In genomic region chr12:106301611-106302321, GRCh38 we compare ENCODE assay signal across 8 cellular contexts. TPM values are rescaled to one million over a fixed set of nuclear protein-coding genes. Genes with fewer than 3 reads are reported as not detected.
DNase-seq lines count a peak whose midpoint lies in the region; ATAC-seq and TF ChIP-seq lines count a peak whose summit lies in the region.

No MANE protein-coding gene starts in this region.

- peak overlapping the region; percentile 99 for H3K27ac Mint-ChIP-seq in Calu3 (ENCODE audit: unreplicated experiment)

- no peaks in the 10 kb centered on the region for H3K27me3 Mint-ChIP-seq in Calu3 (ENCODE audit: unreplicated experiment)

- H3K27ac ChIP-seq in HUES64 (ENCODE audit: low read depth, low read length) (peak overlapping the region; percentile 28; the same call in 1 of the 2 replicates), RWPE2 (ENCODE audit: poor library complexity, severe bottlenecking) (peak overlapping the region; percentile 32), ovary (peak overlapping the region; percentile 57 to 89), upper lobe of right lung (peak overlapping the region; percentile 98)

- WGBS in HUES64: 5% methylated on average over 29 of the region's 32 CpGs
- WGBS in ovary, 3 donors: 2 to 3% (median 3%) methylated on average over 22 to 32 of the region's 32 CpGs

- intact Hi-C loops in Calu3 (cut with micrococcal nuclease; ENCODE audit: unreplicated experiment): loop anchor here (5.0 kb wide), 1 partner anchor 74 kb away; no protein-coding TSS in a partner anchor
- intact Hi-C loops in head of caudate nucleus (cut with DNase I): loop anchor here (5.0 kb wide), 1 partner anchor 54 kb away; the partner anchor contains the start of gene CKAP4
- intact Hi-C loops in ovary (cut with DNase I): loop anchor here in 1 of 4 donors (5.0 kb wide), 1 partner anchor 54 kb away; the partner anchor contains the start of gene CKAP4
- intact Hi-C loops in upper lobe of right lung (cut with DNase I): no loop called here

- H3K36me3 Mint-ChIP-seq in Calu3 (ENCODE audit: insufficient read depth, unreplicated experiment): peaks cover 41% of the 10 kb centered on the region

- H3K4me1 ChIP-seq in HUES64 (ENCODE audit: insufficient read depth, low read length) (peaks cover 19% of the 10 kb centered on the region), RWPE2 (ENCODE audit: insufficient read depth, poor library complexity, severe bottlenecking) (peaks cover 5% of the 10 kb centered on the region), ovary (ENCODE audit: insufficient read depth) (peaks cover 7% of the 10 kb centered on the region), upper lobe of right lung (peaks cover 37% of the 10 kb centered on the region)

- CTCF ChIA-PET in Calu3 (lab: Charles Lee): interaction anchor here (0.6 to 2.3 kb wide), 3 partner anchors 13 to 56 kb away, joined by 4 to 12 read pairs (median 5); partner anchors contain the start of gene POLR3B

- no peak for TF ChIP-seq POLR2A in ovary (IDR thresholded peaks at IDR 0.05)

- no peak for TF ChIP-seq EP300 in ovary (IDR thresholded peaks at IDR 0.05)

- H3K9me3 ChIP-seq in HUES64 (ENCODE audit: insufficient read depth, low read depth, low read length): no peaks in the 10 kb centered on the region
- no peaks in the 10 kb centered on the region for H3K9me3 ChIP-seq in RWPE2 (ENCODE audit: severe bottlenecking)
- no peaks in the 10 kb centered on the region for H3K9me3 ChIP-seq in ovary
- H3K9me3 ChIP-seq in upper lobe of right lung: no peaks in the 10 kb centered on the region

- no TSS peak for BruUV-seq in Calu3 (replicated peaks; lab: Mats Ljungman, UMichigan)

- H3K4me3 ChIP-seq in HUES64 (ENCODE audit: low read length): peak overlapping the region; percentile 69
- H3K4me3 ChIP-seq in RWPE2 (ENCODE audit: severe bottlenecking): peak overlapping the region; percentile 52
- H3K4me3 ChIP-seq in ovary: peak overlapping the region; percentile 75
- H3K4me3 ChIP-seq in upper lobe of right lung: peak overlapping the region; percentile 98

- ATAC-seq in GM21447 (IDR thresholded peaks at IDR 0.05; ENCODE audit: unreplicated experiment) (peak; percentile 69), RWPE2 (ENCODE audit: low read depth) (peak; percentile 51), upper lobe of right lung (peak; percentile 51)

- peak overlapping the region; percentile 85 for H3K4me3 Mint-ChIP-seq in Calu3 (ENCODE audit: low read depth, unreplicated experiment)

- no peaks in the 10 kb centered on the region for H3K27me3 ChIP-seq in HUES64 (ENCODE audit: insufficient read depth, low read length)
- H3K27me3 ChIP-seq in RWPE2 (ENCODE audit: insufficient read depth, poor library complexity, severe bottlenecking): no peaks in the 10 kb centered on the region
- H3K27me3 ChIP-seq in ovary: no peaks in the 10 kb centered on the region
- no peaks in the 10 kb centered on the region for H3K27me3 ChIP-seq in upper lobe of right lung

- no peak for TF ChIP-seq CTCF in Calu3 (IDR thresholded peaks at IDR 0.05; ENCODE audit: unreplicated experiment)
- no peak for TF ChIP-seq CTCF in RWPE2 (IDR thresholded peaks at IDR 0.05; ENCODE audit: poor library complexity, severe bottlenecking)
- no peak for TF ChIP-seq CTCF in ovary (IDR thresholded peaks at IDR 0.05)
- TF ChIP-seq CTCF in upper lobe of right lung (IDR thresholded peaks at IDR 0.05): no peak

- DNase-seq in Calu3: peak; percentile 82
- no peak for DNase-seq in RWPE2 (ENCODE audit: low spot score)
- peak in 3 of 4 experiments; percentile 55 to 62 (median 58) for DNase-seq in activated naive CD4-positive, alpha-beta T cell (lab: John Stamatoyannopoulos, UW)
- peak in 24 of 42 donors; percentile 4 to 52 (median 19) for DNase-seq in head of caudate nucleus
- DNase-seq in ovary: peak in 3 of 5 donors; percentile 51 to 80 (median 56)
- DNase-seq in upper lobe of right lung: peak; percentile 80

- peaks cover 60% of the 10 kb centered on the region for H3K4me1 Mint-ChIP-seq in Calu3 (ENCODE audit: low read depth, unreplicated experiment)

- H3K9ac ChIP-seq in HUES64 (ENCODE audit: low read depth, low read length): peak overlapping the region; percentile 46; the same call in 1 of the 2 replicates

- H3K36me3 ChIP-seq in HUES64 (ENCODE audit: insufficient read depth, low read length): no peaks in the 10 kb centered on the region
- no peaks in the 10 kb centered on the region for H3K36me3 ChIP-seq in RWPE2 (ENCODE audit: low read depth)
- H3K36me3 ChIP-seq in ovary: no peaks in the 10 kb centered on the region
- H3K36me3 ChIP-seq in upper lobe of right lung: no peaks in the 10 kb centered on the region

- no peaks in the 10 kb centered on the region for H3K9me3 Mint-ChIP-seq in Calu3 (ENCODE audit: low read depth, unreplicated experiment)

RNA-seq across cellular contexts. Expression of gene TCP11L2, which starts 0.8 kb away (rescaled TPM):
- total RNA-seq in Calu3 (2022) (30.7 and 37.7 TPM in 2 replicates), ovary (10 to 100 TPM in 6 of 7 donors, 1 to 10 TPM in 1; 8.5 to 41.7 (median 30.3) TPM), upper lobe of right lung (37.7 TPM)
- polyA plus RNA-seq in HUES64 (2013, experiment 1 of 2): 1.8 TPM
- 2.8 TPM for polyA plus RNA-seq in HUES64 (2013, experiment 2 of 2)
- polyA plus RNA-seq in ovary: 10 to 100 TPM; 10.3 to 13.1 TPM

RNA-seq across cellular contexts. Expression of gene CKAP4, which starts 53.9 kb away (rescaled TPM):
- total RNA-seq in Calu3 (2022) (91.9 and 108 TPM in 2 replicates), ovary (10 to 100 TPM; 32.0 to 59.4 (median 55.4) TPM), upper lobe of right lung (40.3 TPM)
- polyA plus RNA-seq in HUES64 (2013, experiment 1 of 2): 81.8 TPM
- 91.6 TPM for polyA plus RNA-seq in HUES64 (2013, experiment 2 of 2)
- polyA plus RNA-seq in ovary: 10 to 100 TPM; 26.4 to 87.4 TPM

RNA-seq across cellular contexts. Expression of gene POLR3B, which starts 55.8 kb away (rescaled TPM):
- total RNA-seq in Calu3 (2022) (13.6 and 13.9 TPM in 2 replicates), ovary (10 to 100 TPM in 3 of 7 donors, 1 to 10 TPM in 4; 5.2 to 15.7 (median 9.7) TPM), upper lobe of right lung (11.3 TPM)
- 13.4 TPM for polyA plus RNA-seq in HUES64 (2013, experiment 1 of 2)
- polyA plus RNA-seq in HUES64 (2013, experiment 2 of 2): 10.3 TPM
- polyA plus RNA-seq in ovary: 10 to 100 TPM in 1 of 2 donors, 1 to 10 TPM in 1; 3.1 to 10.5 TPM

Comparison
In these comparisons a context has a peak if more than half of its experiments do, and no peak if none do; other contexts are left out.
1. H3K27ac ChIP-seq: peak in every context shown above with its lines; median percentile 98 in upper lobe of right lung; 73 in ovary; 32 in RWPE2; 28 in HUES64.